Comparison of ENCODE assay signal across 12 cellular contexts in the genomic region with DNA sequence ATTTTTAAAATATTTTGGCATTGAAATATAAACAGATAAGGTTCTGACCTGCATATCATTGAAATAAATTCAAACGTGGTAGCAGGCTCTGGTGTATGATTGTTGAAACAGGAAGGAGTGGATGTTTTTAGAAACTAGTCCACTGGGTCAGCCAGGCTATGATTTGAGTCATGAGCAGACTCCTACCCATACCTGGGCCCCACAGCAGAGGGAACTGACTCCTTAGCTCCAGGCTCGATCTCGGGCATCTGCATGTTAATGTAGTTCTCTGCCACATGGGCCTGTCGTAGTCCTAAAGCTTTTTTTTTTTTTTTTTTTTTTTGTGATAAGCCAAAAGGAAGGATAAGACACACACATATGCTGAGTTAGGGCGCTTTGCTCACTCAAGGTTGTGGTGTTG. TPM values are rescaled to one million over a fixed set of nuclear protein-coding genes. Genes with fewer than 3 reads are reported as not detected.
DNase-seq lines count a peak whose midpoint lies in the region; ATAC-seq and TF ChIP-seq lines count a peak whose summit lies in the region.
"Had no signal": no experiment of that assay in that cellular context is flagged by ENCODE, and none has a peak within 500 bp of the region (broad histone marks: within the 10 kb centered on the region; RNA-seq: fewer than 3 reads in every experiment).

No MANE protein-coding gene starts in this region.

- peak overlapping the region in 28 of 59 donors; percentile 14 to 90 (median 57) for H3K27ac ChIP-seq in dorsolateral prefrontal cortex
- no peak overlapping the region for H3K27ac ChIP-seq in aorta (ENCODE audit: low read depth in 1 of 2, low read length in 2 of 2)

- WGBS in aorta, 2 donors, result 26 to 47% methylated on average over 5 of the region's 5 CpGs

- peaks cover 0 to 58% (median 5%) of the 10 kb centered on the region in 45 donors for H3K27me3 ChIP-seq in dorsolateral prefrontal cortex
- no peaks in the 10 kb centered on the region for H3K27me3 ChIP-seq in aorta (ENCODE audit: control insufficient read depth in 1 of 2, insufficient read depth in 2 of 2, low read length in 1 of 2)

- H3K4me3 ChIP-seq in dorsolateral prefrontal cortex (no peak overlapping the region), aorta (ENCODE audit: low read length in 2 of 2) (no peak overlapping the region)

- TF ChIP-seq CTCF in dorsolateral prefrontal cortex (IDR thresholded peaks at IDR 0.05 in 54 of 56, conservative IDR thresholded peaks at IDR 0.05 in 2 of 56; ENCODE audit: low read depth in 1 of 56, partially characterized antibody in 56 of 56), result no peak

- H3K36me3 ChIP-seq in aorta (ENCODE audit: control insufficient read depth in 1 of 2, insufficient read depth in 2 of 2, low read length in 1 of 2), result peaks cover 2% of the 10 kb centered on the region in 2 donors

- peaks cover 0 to 2% of the 10 kb centered on the region in 2 donors for H3K4me1 ChIP-seq in aorta (ENCODE audit: control insufficient read depth in 1 of 2, insufficient read depth in 2 of 2, low read length in 2 of 2)

- H3K9me3 ChIP-seq in aorta (ENCODE audit: control insufficient read depth, low read length), result no peaks in the 10 kb centered on the region

- intact Hi-C loops in dorsolateral prefrontal cortex (cut with DNase I) (loop anchor here in 1 of 2 donors (10.0 kb wide), 1 partner anchor 133 kb away; no protein-coding TSS in a partner anchor), aorta (cut with DNase I) (loop anchor here in 1 of 2 donors (10.0 kb wide), 1 partner anchor 133 kb away; no protein-coding TSS in a partner anchor)

- DNase-seq in CD1c-positive myeloid dendritic cell (ENCODE audit: extremely low spot score) (peak; percentile 51), amniotic epithelial cell (ENCODE audit: low read depth) (peak; percentile 11), NCI-H187 treated with DMSO at 0.1 percent for 48 hours (lab: John Stamatoyannopoulos, UW) (no peak), dorsolateral prefrontal cortex (no peak), C1 segment of cervical spinal cord (lab: John Stamatoyannopoulos, UW) (no peak), aorta (no peak)
- DNase-seq: activated naive CD4-positive, alpha-beta T cell treated with Interleukin-2 at 50 U/mL for 16 hours; AML-193; NCI-H1694 had no signal

- ATAC-seq in GM19395 (IDR thresholded peaks at IDR 0.05; ENCODE audit: unreplicated experiment), result peak; percentile 68
- ATAC-seq in HG03135 (IDR thresholded peaks at IDR 0.05; ENCODE audit: unreplicated experiment), result peak; percentile 54
- ATAC-seq in aorta (ENCODE audit: low FRiP score), result no peak

RNA-seq across cellular contexts. Expression of gene OFD1, which starts 27.1 kb away (rescaled TPM):
- 10 to 100 TPM; 15.1 to 51.5 (median 29.7) TPM for total RNA-seq in dorsolateral prefrontal cortex
- 10 to 100 TPM; 23.8 to 34.6 TPM for total RNA-seq in aorta
- polyA plus RNA-seq in aorta, result 10 to 100 TPM in 1 of 2 donors, 1 to 10 TPM in 1; 8.4 to 61.6 TPM

RNA-seq across cellular contexts. Expression of gene TRAPPC2, which starts 27.2 kb away (rescaled TPM):
- total RNA-seq in dorsolateral prefrontal cortex (10 to 100 TPM; 17.2 to 38.9 (median 28.2) TPM), aorta (10 to 100 TPM; 17.4 to 18.5 TPM)
- 10 to 100 TPM in 1 of 2 donors, 1 to 10 TPM in 1; 6.5 to 13.3 TPM for polyA plus RNA-seq in aorta

RNA-seq across cellular contexts. Expression of gene GPM6B, which starts 55.3 kb away (rescaled TPM):
- total RNA-seq in dorsolateral prefrontal cortex (1,000 to 10,000 TPM in 18 of 120 experiments, 100 to 1,000 TPM in 102; 509 to 1,404 (median 816) TPM), aorta (10 to 100 TPM; 16.6 to 19.6 TPM)
- 10 to 100 TPM in 1 of 2 donors, 1 to 10 TPM in 1; 6.3 to 15.4 TPM for polyA plus RNA-seq in aorta
- total RNA-seq: T-helper 2 cell treated with Interferon-gamma antibody and Interleukin-4, amounts not matched to agents 100 ng/mL and 5 ng/mL, for 36 hours had no signal

Comparison
In these comparisons a context has a peak if more than half of its experiments do, and no peak if none do; other contexts are left out.
1. DNase-seq: peak in CD1c-positive myeloid dendritic cell (single experiment) and amniotic epithelial cell (single experiment); none in NCI-H187 treated with DMSO at 0.1 percent for 48 hours (single experiment), dorsolateral prefrontal cortex (0 of 10), C1 segment of cervical spinal cord (0 of 14) and aorta (0 of 2).
2. RNA of gene GPM6B, which starts 55.3 kb away (total RNA-seq): 509 to 1,404 TPM in dorsolateral prefrontal cortex; 16.6 to 19.6 TPM in aorta; every median in the first group is over 10 times any median in the second.